11 cellular contexts compared by ENCODE assay signal in the genomic region with DNA sequence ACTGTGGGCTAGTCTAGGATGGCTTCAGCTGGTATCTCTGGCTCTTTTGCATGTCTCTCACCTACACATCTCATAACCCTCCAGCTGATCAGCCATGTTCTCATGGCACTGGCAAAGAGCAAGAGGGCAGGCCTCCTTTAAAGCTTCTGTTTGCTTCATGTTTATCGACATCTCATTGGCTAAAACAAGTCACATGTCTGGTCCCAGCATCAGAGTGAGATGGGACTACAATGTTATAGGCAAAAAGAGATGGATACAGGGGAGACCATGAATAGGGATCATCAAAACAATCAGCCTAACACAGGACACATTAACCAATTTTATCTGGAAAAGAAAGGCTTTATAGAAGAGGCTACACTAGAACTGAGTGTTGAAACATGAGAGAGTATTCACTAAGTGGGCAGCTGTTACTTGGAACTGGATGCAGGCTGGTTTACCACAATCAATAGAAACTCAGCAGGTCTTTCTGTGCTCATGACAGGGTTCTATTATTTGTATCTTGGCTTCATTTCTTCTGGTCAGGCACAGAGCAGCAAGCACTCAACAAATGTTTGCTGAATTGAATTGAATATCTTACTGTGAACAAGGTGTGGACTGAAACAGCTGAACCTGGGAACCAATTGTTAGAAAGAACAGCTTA. TPM values are rescaled to one million over a fixed set of nuclear protein-coding genes. Genes with fewer than 3 reads are reported as not detected.
A peak's percentile ranks its signal among the peaks of the same experiment; 100 is the strongest.
DNase-seq lines count a peak whose midpoint lies in the region; ATAC-seq and TF ChIP-seq lines count a peak whose summit lies in the region.
"Had no signal": no experiment of that assay in that cellular context is flagged by ENCODE, and none has a peak within 500 bp of the region (broad histone marks: within the 10 kb centered on the region; RNA-seq: fewer than 3 reads in every experiment).

No MANE protein-coding gene starts in this region.

- no peaks in the 10 kb centered on the region for H3K27me3 Mint-ChIP-seq in activated CD4-positive, alpha-beta memory T cell treated with anti-CD3 and anti-CD28 coated beads for 36 hours
- no peaks in the 10 kb centered on the region for H3K27me3 Mint-ChIP-seq in activated CD4-positive, alpha-beta memory T cell treated with anti-CD3 and anti-CD28 coated beads, Interleukin-2, amount 10 ng/mL, durations not matched to agents 7 days and 5 days

- peaks cover 21% of the 10 kb centered on the region for H3K4me1 Mint-ChIP-seq in activated CD4-positive, alpha-beta memory T cell treated with anti-CD3 and anti-CD28 coated beads for 36 hours (ENCODE audit: low read depth)
- H3K4me1 Mint-ChIP-seq in activated CD4-positive, alpha-beta memory T cell treated with anti-CD3 and anti-CD28 coated beads, Interleukin-2, amount 10 ng/mL, durations not matched to agents 7 days and 5 days = peaks cover 38% of the 10 kb centered on the region
- H3K4me1 Mint-ChIP-seq in stimulated activated effector memory CD8-positive, alpha-beta T cell treated with anti-CD3 and anti-CD28 coated beads, Interleukin-12 subunit alpha, Interleukin-12 subunit beta, amount 100 ng/mL, for 72 hours = peaks cover 26% of the 10 kb centered on the region

- peaks cover 0 to 11% (median 5%) of the 10 kb centered on the region in 4 donors for H3K36me3 ChIP-seq in sigmoid colon
- H3K36me3 ChIP-seq: ovary had no signal

- CTCF ChIA-PET in activated CD4-positive, alpha-beta memory T cell treated with anti-CD3 and anti-CD28 coated beads for 36 hours (lab: Charles Lee) = interaction anchor here (0.6 to 5.7 kb wide), 4 partner anchors 58 to 244 kb away, joined by 4 to 40 read pairs (median 9); no protein-coding TSS in a partner anchor
- CTCF ChIA-PET in activated CD4-positive, alpha-beta memory T cell treated with anti-CD3 and anti-CD28 coated beads, Interleukin-2, amount 10 ng/mL, durations not matched to agents 7 days and 5 days (lab: Charles Lee) = interaction anchor here (0.6 to 4.0 kb wide), 3 partner anchors 46 to 446 kb away, joined by 3 to 29 read pairs (median 4); no protein-coding TSS in a partner anchor

- peak; percentile 65 for ATAC-seq in stimulated activated effector memory CD8-positive, alpha-beta T cell treated with anti-CD3 and anti-CD28 coated beads, Interleukin-12 subunit alpha, Interleukin-12 subunit beta, amount 100 ng/mL, for 72 hours

- no peak overlapping the region for H3K4me3 Mint-ChIP-seq in activated CD4-positive, alpha-beta memory T cell treated with anti-CD3 and anti-CD28 coated beads for 36 hours
- H3K4me3 Mint-ChIP-seq in activated CD4-positive, alpha-beta memory T cell treated with anti-CD3 and anti-CD28 coated beads, Interleukin-2, amount 10 ng/mL, durations not matched to agents 7 days and 5 days = no peak overlapping the region
- H3K4me3 Mint-ChIP-seq in stimulated activated effector memory CD8-positive, alpha-beta T cell treated with anti-CD3 and anti-CD28 coated beads, Interleukin-12 subunit alpha, Interleukin-12 subunit beta, amount 100 ng/mL, for 72 hours = peak overlapping the region; percentile 14

- H3K27ac Mint-ChIP-seq in activated CD4-positive, alpha-beta memory T cell treated with anti-CD3 and anti-CD28 coated beads for 36 hours = peak overlapping the region; percentile 1
- no peak overlapping the region for H3K27ac Mint-ChIP-seq in activated CD4-positive, alpha-beta memory T cell treated with anti-CD3 and anti-CD28 coated beads, Interleukin-2, amount 10 ng/mL, durations not matched to agents 7 days and 5 days
- peak overlapping the region; percentile 78 for H3K27ac Mint-ChIP-seq in stimulated activated effector memory CD8-positive, alpha-beta T cell treated with anti-CD3 and anti-CD28 coated beads, Interleukin-12 subunit alpha, Interleukin-12 subunit beta, amount 100 ng/mL, for 72 hours

- no peaks in the 10 kb centered on the region for H3K27me3 ChIP-seq in sigmoid colon
- H3K27me3 ChIP-seq: ovary had no signal

- no peak for TF ChIP-seq CTCF in sigmoid colon (IDR thresholded peaks at IDR 0.05)

- no peak for TF ChIP-seq POLR2A in sigmoid colon (IDR thresholded peaks at IDR 0.05)

- DNase-seq in activated CD4-positive, alpha-beta memory T cell treated with anti-CD3 and anti-CD28 coated beads for 36 hours = no peak
- DNase-seq in activated CD4-positive, alpha-beta memory T cell treated with anti-CD3 and anti-CD28 coated beads, Interleukin-2, amount 10 ng/mL, durations not matched to agents 7 days and 5 days = no peak
- peak; percentile 71 for DNase-seq in NCI-H446 treated with DMSO at 0.1 percent for 48 hours (lab: John Stamatoyannopoulos, UW)
- DNase-seq in globus pallidus (ENCODE audit: low spot score) = peak; percentile 91
- no peak for DNase-seq in stimulated activated effector memory CD8-positive, alpha-beta T cell treated with anti-CD3 and anti-CD28 coated beads, Interleukin-12 subunit alpha, Interleukin-12 subunit beta, amount 100 ng/mL, for 72 hours (ENCODE audit: low spot score in 2 of 2)
- no peak for DNase-seq in NOMO-1 treated with DMSO at 0.1 percent for 48 hours (lab: John Stamatoyannopoulos, UW; ENCODE audit: unreplicated experiment)
- no peak for DNase-seq in amniotic stem cell (lab: John Stamatoyannopoulos, UW)
- DNase-seq in sigmoid colon = no peak
- DNase-seq: ovary; stimulated activated CD4-positive, alpha-beta T cell treated with anti-CD3 and anti-CD28 coated beads, Interleukin-4, amount 100 ng/mL, for 24 hours had no signal

- peaks cover 0 to 11% (median 10%) of the 10 kb centered on the region in 4 donors for H3K4me1 ChIP-seq in sigmoid colon

- H3K9me3 Mint-ChIP-seq in activated CD4-positive, alpha-beta memory T cell treated with anti-CD3 and anti-CD28 coated beads for 36 hours = no peaks in the 10 kb centered on the region
- no peaks in the 10 kb centered on the region for H3K9me3 Mint-ChIP-seq in activated CD4-positive, alpha-beta memory T cell treated with anti-CD3 and anti-CD28 coated beads, Interleukin-2, amount 10 ng/mL, durations not matched to agents 7 days and 5 days
- H3K9me3 Mint-ChIP-seq in stimulated activated effector memory CD8-positive, alpha-beta T cell treated with anti-CD3 and anti-CD28 coated beads, Interleukin-12 subunit alpha, Interleukin-12 subunit beta, amount 100 ng/mL, for 72 hours = no peaks in the 10 kb centered on the region

- H3K36me3 Mint-ChIP-seq in activated CD4-positive, alpha-beta memory T cell treated with anti-CD3 and anti-CD28 coated beads for 36 hours = no peaks in the 10 kb centered on the region
- H3K36me3 Mint-ChIP-seq in activated CD4-positive, alpha-beta memory T cell treated with anti-CD3 and anti-CD28 coated beads, Interleukin-2, amount 10 ng/mL, durations not matched to agents 7 days and 5 days (ENCODE audit: low read depth) = peaks cover 14% of the 10 kb centered on the region
- peaks cover under 1% of the 10 kb centered on the region for H3K36me3 Mint-ChIP-seq in stimulated activated effector memory CD8-positive, alpha-beta T cell treated with anti-CD3 and anti-CD28 coated beads, Interleukin-12 subunit alpha, Interleukin-12 subunit beta, amount 100 ng/mL, for 72 hours

- no peak overlapping the region for H3K27ac ChIP-seq in sigmoid colon
- H3K27ac ChIP-seq: ovary, thoracic aorta had no signal

- POLR2A ChIA-PET in activated CD4-positive, alpha-beta memory T cell treated with anti-CD3 and anti-CD28 coated beads for 36 hours (lab: Charles Lee) = no interaction called here
- POLR2A ChIA-PET in activated CD4-positive, alpha-beta memory T cell treated with anti-CD3 and anti-CD28 coated beads, Interleukin-2, amount 10 ng/mL, durations not matched to agents 7 days and 5 days (lab: Charles Lee) = interaction anchor here (0.7 to 2.8 kb wide), 6 partner anchors 15 to 158 kb away, joined by 3 to 12 read pairs (median 4); a partner anchor contains a TSS

- no peak overlapping the region for H3K4me3 ChIP-seq in sigmoid colon
- H3K4me3 ChIP-seq: ovary, thoracic aorta had no signal

- intact Hi-C loops in activated CD4-positive, alpha-beta memory T cell treated with anti-CD3 and anti-CD28 coated beads for 36 hours (cut with micrococcal nuclease) = no loop called here
- intact Hi-C loops in sigmoid colon (cut with DNase I) = no loop called here

- 89 to 95% methylated on average over 1 of the region's 1 CpG for WGBS in sigmoid colon, 2 donors

- no peak for TF ChIP-seq EP300 in sigmoid colon (IDR thresholded peaks at IDR 0.05)

- no peaks in the 10 kb centered on the region for H3K9me3 ChIP-seq in sigmoid colon
- H3K9me3 ChIP-seq: ovary, thoracic aorta had no signal

RNA-seq across cellular contexts. Expression of a gene that starts 5.3 kb away (rescaled TPM):
- total RNA-seq in activated CD4-positive, alpha-beta memory T cell treated with anti-CD3 and anti-CD28 coated beads for 36 hours = 1 to 10 TPM; 8.3 to 8.5 TPM
- 1 to 10 TPM; 5.9 to 7.1 TPM for total RNA-seq in activated CD4-positive, alpha-beta memory T cell treated with anti-CD3 and anti-CD28 coated beads, Interleukin-2, amount 10 ng/mL, durations not matched to agents 7 days and 5 days
- total RNA-seq in sigmoid colon = 10 to 100 TPM in 1 of 4 donors, 1 to 10 TPM in 3; 3.2 to 14.8 (median 6.4) TPM
- 10 to 100 TPM in 2 of 3 donors, 1 to 10 TPM in 1; 4.6 to 12.3 (median 10.8) TPM for polyA plus RNA-seq in sigmoid colon

RNA-seq across cellular contexts. Expression of a gene that starts 5.6 kb away (rescaled TPM):
- total RNA-seq in activated CD4-positive, alpha-beta memory T cell treated with anti-CD3 and anti-CD28 coated beads for 36 hours = 100 to 1,000 TPM; 149 to 158 TPM
- total RNA-seq in activated CD4-positive, alpha-beta memory T cell treated with anti-CD3 and anti-CD28 coated beads, Interleukin-2, amount 10 ng/mL, durations not matched to agents 7 days and 5 days = 100 to 1,000 TPM; 200 to 201 TPM
- 100 to 1,000 TPM; 249 to 343 (median 265) TPM for total RNA-seq in sigmoid colon
- polyA plus RNA-seq in sigmoid colon = 100 to 1,000 TPM in 2 of 3 donors, 10 to 100 TPM in 1; 99.1 to 176 (median 109) TPM

RNA-seq across cellular contexts. Expression of a gene that starts 17.1 kb away (rescaled TPM):
- total RNA-seq in activated CD4-positive, alpha-beta memory T cell treated with anti-CD3 and anti-CD28 coated beads for 36 hours = 10 to 100 TPM; 54.3 to 56.2 TPM
- 10 to 100 TPM; 72.7 to 76.9 TPM for total RNA-seq in activated CD4-positive, alpha-beta memory T cell treated with anti-CD3 and anti-CD28 coated beads, Interleukin-2, amount 10 ng/mL, durations not matched to agents 7 days and 5 days
- 100 to 1,000 TPM in 3 of 4 donors, 10 to 100 TPM in 1; 87.2 to 123 (median 120) TPM for total RNA-seq in sigmoid colon
- polyA plus RNA-seq in sigmoid colon = 100 to 1,000 TPM; 132 to 256 (median 228) TPM

RNA-seq across cellular contexts. Expression of a gene that starts 19.8 kb away (rescaled TPM):
- total RNA-seq in activated CD4-positive, alpha-beta memory T cell treated with anti-CD3 and anti-CD28 coated beads for 36 hours = not detected
- not detected for total RNA-seq in activated CD4-positive, alpha-beta memory T cell treated with anti-CD3 and anti-CD28 coated beads, Interleukin-2, amount 10 ng/mL, durations not matched to agents 7 days and 5 days
- not detected for total RNA-seq in sigmoid colon
- polyA plus RNA-seq in sigmoid colon = not detected
- total RNA-seq: ovary, thoracic aorta had no signal
- polyA plus RNA-seq: ovary had no signal

RNA-seq across cellular contexts. Expression of a gene that starts 26.5 kb away (rescaled TPM):
- total RNA-seq in activated CD4-positive, alpha-beta memory T cell treated with anti-CD3 and anti-CD28 coated beads for 36 hours = 10 to 100 TPM; 62.6 to 64.2 TPM
- total RNA-seq in activated CD4-positive, alpha-beta memory T cell treated with anti-CD3 and anti-CD28 coated beads, Interleukin-2, amount 10 ng/mL, durations not matched to agents 7 days and 5 days = 10 to 100 TPM; 53.0 to 58.7 TPM
- total RNA-seq in sigmoid colon = 10 to 100 TPM; 48.5 to 77.1 (median 57.8) TPM
- 10 to 100 TPM; 84.5 to 93.1 (median 89.0) TPM for polyA plus RNA-seq in sigmoid colon

Comparison
In these comparisons a context has a peak if more than half of its experiments do, and no peak if none do; other contexts are left out.
1. DNase-seq: peak in NCI-H446 treated with DMSO at 0.1 percent for 48 hours (single experiment) and globus pallidus (single experiment); none in activated CD4-positive, alpha-beta memory T cell treated with anti-CD3 and anti-CD28 coated beads for 36 hours (single experiment), activated CD4-positive, alpha-beta memory T cell treated with anti-CD3 and anti-CD28 coated beads, Interleukin-2, amount 10 ng/mL, durations not matched to agents 7 days and 5 days (single experiment), stimulated activated effector memory CD8-positive, alpha-beta T cell treated with anti-CD3 and anti-CD28 coated beads, Interleukin-12 subunit alpha, Interleukin-12 subunit beta, amount 100 ng/mL, for 72 hours (0 of 2), NOMO-1 treated with DMSO at 0.1 percent for 48 hours (single experiment), amniotic stem cell (single experiment) and sigmoid colon (single experiment).